Comparison of ENCODE assay signal across 1 cellular context in genomic region chr16:56357765-56358322, GRCh38.
TF ChIP-seq lines count a peak whose summit lies in the region.

No MANE protein-coding gene starts in this region.

TF ChIP-seq in HepG2, 621 proteins besides CTCF, POLR2A, EP300 and RAD21 (continued from another document):
- 0 out of 2 replicates have a peak, but pooled peaks have one; percentile 9 for TF ChIP-seq NR0B2 (CRISPR knock-in tag; IDR thresholded peaks at IDR 0.05)
- no peak for TF ChIP-seq ZNF720 (CRISPR knock-in tag; IDR thresholded peaks at IDR 0.05)
- TF ChIP-seq ZNF672 (CRISPR knock-in tag; IDR thresholded peaks at IDR 0.05), result no peak
- no peak for TF ChIP-seq PLSCR1 (CRISPR knock-in tag; IDR thresholded peaks at IDR 0.05; ENCODE audit: borderline replicate concordance)
- TF ChIP-seq DMAP1 (CRISPR knock-in tag; IDR thresholded peaks at IDR 0.05), result peak; percentile 51; the same call in 1 of the 2 replicates
- TF ChIP-seq ONECUT2 (CRISPR knock-in tag; IDR thresholded peaks at IDR 0.05), result no peak
- TF ChIP-seq IRF1 (CRISPR knock-in tag; IDR thresholded peaks at IDR 0.05; ENCODE audit: low read depth), result no peak
- TF ChIP-seq ZNF329 (CRISPR knock-in tag; IDR thresholded peaks at IDR 0.05; ENCODE audit: low read depth), result no peak
- TF ChIP-seq ZNF281 (CRISPR knock-in tag; IDR thresholded peaks at IDR 0.05; ENCODE audit: borderline replicate concordance), result no peak
- no peak for TF ChIP-seq MXI1 (IDR thresholded peaks at IDR 0.05; ENCODE audit: borderline replicate concordance, low read depth, low read length)
- no peak; the same call in 1 of the 2 replicates for TF ChIP-seq ZNF280B (CRISPR knock-in tag; IDR thresholded peaks at IDR 0.05; ENCODE audit: borderline replicate concordance)
- no peak for TF ChIP-seq TOE1 (CRISPR knock-in tag; IDR thresholded peaks at IDR 0.05)
- 0 out of 2 replicates have a peak, but pooled peaks have one; percentile 36 for TF ChIP-seq ZNF362 (CRISPR knock-in tag; IDR thresholded peaks at IDR 0.05; ENCODE audit: borderline replicate concordance)
- no peak for TF ChIP-seq ZNF253 (CRISPR knock-in tag; IDR thresholded peaks at IDR 0.05; ENCODE audit: borderline replicate concordance)
- TF ChIP-seq ATF7-NPFF (CRISPR knock-in tag; IDR thresholded peaks at IDR 0.05; ENCODE audit: low read depth), result peak; percentile 41; the same call in 1 of the 2 replicates
- peak; percentile 85 for TF ChIP-seq ELF3 (CRISPR knock-in tag; IDR thresholded peaks at IDR 0.05)
- TF ChIP-seq SNAPC2 (CRISPR knock-in tag; IDR thresholded peaks at IDR 0.05), result no peak
- no peak for TF ChIP-seq DZIP1 (CRISPR knock-in tag; IDR thresholded peaks at IDR 0.05)
- TF ChIP-seq ZSCAN31 (CRISPR knock-in tag; IDR thresholded peaks at IDR 0.05; ENCODE audit: low read depth), result no peak
- TF ChIP-seq ERF (CRISPR knock-in tag; IDR thresholded peaks at IDR 0.05), result peak; percentile 48; the same call in 1 of the 2 replicates
- no peak for TF ChIP-seq ARID2 (CRISPR knock-in tag; IDR thresholded peaks at IDR 0.05; ENCODE audit: borderline replicate concordance)
- no peak for TF ChIP-seq ZNF891 (CRISPR knock-in tag; IDR thresholded peaks at IDR 0.05)
- peak; percentile 87 for TF ChIP-seq PITX1 (CRISPR knock-in tag; IDR thresholded peaks at IDR 0.05)
- no peak for TF ChIP-seq ZNF318 (CRISPR knock-in tag; IDR thresholded peaks at IDR 0.05)
- TF ChIP-seq ZC3H13 (CRISPR knock-in tag; IDR thresholded peaks at IDR 0.05), result no peak
- peak; percentile 51; the same call in 1 of the 2 replicates for TF ChIP-seq FOXP4 (CRISPR knock-in tag; IDR thresholded peaks at IDR 0.05)
- no peak for TF ChIP-seq RARG (CRISPR knock-in tag; IDR thresholded peaks at IDR 0.05; ENCODE audit: low read depth)
- TF ChIP-seq AGO2 (optimal IDR thresholded peaks at IDR 0.05; ENCODE audit: low read depth, low read length), result peak; percentile 74
- TF ChIP-seq NCOA5 (CRISPR knock-in tag; IDR thresholded peaks at IDR 0.05), result no peak
- TF ChIP-seq ZNF570 (CRISPR knock-in tag; IDR thresholded peaks at IDR 0.05; ENCODE audit: borderline replicate concordance), result no peak
- no peak for TF ChIP-seq ISX (CRISPR knock-in tag; conservative IDR thresholded peaks at IDR 0.05)
- no peak for TF ChIP-seq PAF1 (CRISPR knock-in tag; IDR thresholded peaks at IDR 0.05)
- TF ChIP-seq SMAD1 (CRISPR knock-in tag; IDR thresholded peaks at IDR 0.05; ENCODE audit: borderline replicate concordance, low read depth), result peak; percentile 42; the same call in 1 of the 2 replicates
